8 cellular contexts compared by ENCODE assay signal in genomic region chr13:27147530-27148170, GRCh38. TPM values are rescaled to one million over a fixed set of nuclear protein-coding genes. Genes with fewer than 3 reads are reported as not detected.
DNase-seq lines count a peak whose midpoint lies in the region; ATAC-seq and TF ChIP-seq lines count a peak whose summit lies in the region.

No MANE protein-coding gene starts in this region.

- H3K23ac ChIP-seq in trophoblast cell (ENCODE audit: low read length) = no peak overlapping the region

- peaks cover 56 to 64% (median 60%) of the 10 kb centered on the region in 3 donors for H3K4me1 Mint-ChIP-seq in IgD-negative memory B cell

- H3K4me3 ChIP-seq in SK-N-SH (ENCODE audit: low read depth in 2 of 2, low read length in 1 of 2) (no peak overlapping the region), trophoblast cell (ENCODE audit: low read depth, low read length) (no peak overlapping the region)

- H3K79me2 ChIP-seq in SK-N-SH (ENCODE audit: insufficient read depth) (peaks cover 99% of the 10 kb centered on the region), trophoblast cell (ENCODE audit: control insufficient read depth, insufficient read depth, low read length, poor library complexity) (peaks cover 16% of the 10 kb centered on the region)

- no peak overlapping the region for H2BK12ac ChIP-seq in trophoblast cell (ENCODE audit: low read length)

- TF ChIP-seq EP300 in SK-N-SH (IDR thresholded peaks at IDR 0.05; ENCODE audit: borderline replicate concordance in 1 of 2, low read depth in 1 of 2, low read length in 1 of 2) = no peak

- H3K4ac ChIP-seq in trophoblast cell (ENCODE audit: low read depth, low read length) = peak overlapping the region; percentile 75

- POLR2A ChIA-PET in SK-N-SH (lab: Yijun Ruan, JAX) = no interaction called here

- no peak overlapping the region for H3K14ac ChIP-seq in trophoblast cell (ENCODE audit: low read length)

- no peak overlapping the region for H4K12ac ChIP-seq in trophoblast cell (ENCODE audit: low read depth, low read length)

- H3K27me3 Mint-ChIP-seq in IgD-negative memory B cell = no peaks in the 10 kb centered on the region

- no peak overlapping the region for H4K91ac ChIP-seq in trophoblast cell (ENCODE audit: low read depth, low read length)

- H3K4me3 Mint-ChIP-seq in IgD-negative memory B cell = peak overlapping the region in 3 of 4 donors; percentile 33 to 79 (median 72)

- DNase-seq in SK-N-SH (no peak), trophoblast cell (no peak), NCI-H2227 (lab: John Stamatoyannopoulos, UW; ENCODE audit: unreplicated experiment) (no peak), NCI-H2171 treated with DMSO at 0.1 percent for 48 hours (lab: John Stamatoyannopoulos, UW) (no peak)

- ATAC-seq in SK-N-SH treated with all-trans-retinoic acid at 6 μM for 48 hours = peak; percentile 34; the same call in 1 of the 3 replicates
- peak; percentile 52 for ATAC-seq in GM21825 (IDR thresholded peaks at IDR 0.05; ENCODE audit: unreplicated experiment)
- ATAC-seq in GM18505 (IDR thresholded peaks at IDR 0.05; ENCODE audit: unreplicated experiment) = no peak

- H3K36me3 Mint-ChIP-seq in IgD-negative memory B cell = peaks cover 3% of the 10 kb centered on the region

- no peak overlapping the region for H2BK5ac ChIP-seq in trophoblast cell (ENCODE audit: low read depth, low read length, poor library complexity)

- H4K8ac ChIP-seq in trophoblast cell (ENCODE audit: low read depth, low read length) = no peak overlapping the region

- no peak for TF ChIP-seq POLR2A in GM18505 (IDR thresholded peaks at IDR 0.05; ENCODE audit: borderline replicate concordance, extremely low read depth, insufficient read depth, insufficient read length)

- H2AFZ ChIP-seq in SK-N-SH (ENCODE audit: low read depth) (no peak overlapping the region), trophoblast cell (ENCODE audit: insufficient read depth, low read length, poor library complexity) (no peak overlapping the region)

- H3K9ac ChIP-seq in SK-N-SH (no peak overlapping the region), trophoblast cell (ENCODE audit: low read length) (no peak overlapping the region)

- H3K27ac Mint-ChIP-seq in IgD-negative memory B cell = peak overlapping the region; percentile 86 to 93 (median 88)

- no peaks in the 10 kb centered on the region for H3F3A ChIP-seq in SK-N-SH (replicated peaks; ENCODE audit: insufficient read depth)

- H3K9me3 ChIP-seq in SK-N-SH (no peaks in the 10 kb centered on the region), trophoblast cell (ENCODE audit: insufficient read depth, low read depth, low read length) (peaks cover 2% of the 10 kb centered on the region)

- H2BK120ac ChIP-seq in trophoblast cell (ENCODE audit: insufficient read depth, low read length, poor library complexity) = no peak overlapping the region

- peaks cover 0 to 4% (median 2%) of the 10 kb centered on the region in 3 donors for H3K9me3 Mint-ChIP-seq in IgD-negative memory B cell

- H3K36me3 ChIP-seq in SK-N-SH (replicated peaks in 1 of 2; ENCODE audit: control insufficient read depth in 1 of 2, insufficient read depth in 2 of 2, low read length in 1 of 2) = peaks cover 0 to 5% of the 10 kb centered on the region in 2 experiments
- peaks cover 0 to 2% of the 10 kb centered on the region in 2 experiments for H3K36me3 ChIP-seq in trophoblast cell (ENCODE audit: control insufficient read depth in 1 of 2, insufficient read depth in 2 of 2, low read length in 2 of 2)

- H3K4me2 ChIP-seq in SK-N-SH = no peak overlapping the region
- H3K4me2 ChIP-seq in trophoblast cell (ENCODE audit: low read length) = no peak overlapping the region

- TF ChIP-seq RAD21 in SK-N-SH (IDR thresholded peaks at IDR 0.05; ENCODE audit: low read length) = no peak

- 83% methylated on average over 8 of the region's 8 CpGs for WGBS in SK-N-SH (ENCODE audit: low lambda C conversion rate)
- WGBS in trophoblast cell (ENCODE audit: extremely low coverage, insufficient coverage, insufficient read length) = no CpG with 5 or more reads among the region's 8 CpGs

- no peaks in the 10 kb centered on the region for H3K27me3 ChIP-seq in SK-N-SH (ENCODE audit: insufficient read depth)
- no peaks in the 10 kb centered on the region for H3K27me3 ChIP-seq in trophoblast cell (ENCODE audit: insufficient read depth, low read length)

- H3K18ac ChIP-seq in trophoblast cell (ENCODE audit: low read length) = no peak overlapping the region

- H3K27ac ChIP-seq in SK-N-SH (ENCODE audit: low read depth in 2 of 2, low read length in 1 of 2) (no peak overlapping the region), trophoblast cell (ENCODE audit: low read depth, low read length) (no peak overlapping the region)

- TF ChIP-seq CTCF in SK-N-SH (IDR thresholded peaks at IDR 0.05) = no peak

- peaks cover 74% of the 10 kb centered on the region for H4K20me1 ChIP-seq in SK-N-SH (ENCODE audit: insufficient read depth)

- H3K4me1 ChIP-seq in SK-N-SH (ENCODE audit: control insufficient read depth in 1 of 2, insufficient read depth in 2 of 2, low read depth in 1 of 2, low read length in 1 of 2) (peaks cover 0 to 2% of the 10 kb centered on the region in 2 experiments; a peak in 1 of 4 replicates), trophoblast cell (ENCODE audit: control insufficient read depth in 1 of 2, insufficient read depth in 2 of 2, low read length in 2 of 2) (peaks cover 0 to 2% of the 10 kb centered on the region in 2 experiments)

- no peak overlapping the region for H2AK5ac ChIP-seq in trophoblast cell (ENCODE audit: low read length)

- peaks cover 2% of the 10 kb centered on the region for H3K79me1 ChIP-seq in trophoblast cell (ENCODE audit: low read length)

- H3K9me2 ChIP-seq in SK-N-SH = no peaks in the 10 kb centered on the region

- CTCF ChIA-PET in SK-N-SH (lab: Yijun Ruan, JAX) = no interaction called here

TF ChIP-seq in SK-N-SH treated with all-trans-retinoic acid at 6 μM for 48 hours, 23 proteins besides CTCF, POLR2A, EP300 and RAD21:
- TF ChIP-seq SNAI2 (CRISPR knock-in tag; IDR thresholded peaks at IDR 0.05) = no peak
- no peak for TF ChIP-seq GLIS3 (CRISPR knock-in tag; IDR thresholded peaks at IDR 0.05)
- TF ChIP-seq ZFP30 (CRISPR knock-in tag; IDR thresholded peaks at IDR 0.05) = no peak
- TF ChIP-seq ESRRG (CRISPR knock-in tag; IDR thresholded peaks at IDR 0.05) = no peak

TF ChIP-seq in SK-N-SH, 30 proteins besides CTCF, POLR2A, EP300 and RAD21 (continues in another document):
- TF ChIP-seq CHD2 (IDR thresholded peaks at IDR 0.05; ENCODE audit: low read length, partially characterized antibody) = no peak
- TF ChIP-seq FOSL2 (IDR thresholded peaks at IDR 0.05; ENCODE audit: borderline replicate concordance, low read depth) = no peak; the same call in 1 of the 2 replicates
- TF ChIP-seq RFX5 (IDR thresholded peaks at IDR 0.05; ENCODE audit: low read length) = no peak
- TF ChIP-seq TCF12 (IDR thresholded peaks at IDR 0.05) = no peak
- no peak for TF ChIP-seq IRF3 (IDR thresholded peaks at IDR 0.05; ENCODE audit: low read depth, low read length)
- TF ChIP-seq MEF2A (IDR thresholded peaks at IDR 0.05; ENCODE audit: borderline replicate concordance, low read depth) = no peak
- TF ChIP-seq MXI1 (IDR thresholded peaks at IDR 0.05; ENCODE audit: low read depth, low read length) = no peak
- no peak for TF ChIP-seq SIN3A (IDR thresholded peaks at IDR 0.05; ENCODE audit: borderline replicate concordance, low read depth, low read length)
- TF ChIP-seq RXRA (IDR thresholded peaks at IDR 0.05; ENCODE audit: borderline replicate concordance, low read depth) = no peak
- TF ChIP-seq GABPA (IDR thresholded peaks at IDR 0.05; ENCODE audit: low read depth) = no peak
- no peak for TF ChIP-seq PBX3 (IDR thresholded peaks at IDR 0.05)
- no peak for TF ChIP-seq ZBTB33 (IDR thresholded peaks at IDR 0.05; ENCODE audit: borderline replicate concordance, low read depth)
- TF ChIP-seq POLR2AphosphoS5 (IDR thresholded peaks at IDR 0.05; ENCODE audit: low read depth, low read length) = no peak
- TF ChIP-seq JUND (IDR thresholded peaks at IDR 0.05) = no peak

RNA-seq across cellular contexts. Expression of gene USP12, which starts 24.0 kb away (rescaled TPM):
- polyA plus RNA-seq in SK-N-SH (2012; rRNA removed) (5.0 and 6.3 TPM in 2 replicates), IgD-negative memory B cell (18.8 TPM)
- 9.3 and 12.2 TPM in 2 replicates for polyA plus RNA-seq in SK-N-SH (2012; cell fraction: cytosol; rRNA removed)
- 2.5 and 5.2 TPM in 2 replicates for polyA plus RNA-seq in SK-N-SH (2012; cell fraction: nucleus; rRNA removed)
- polyA plus RNA-seq in trophoblast cell (2013) = 27.7 and 29.0 TPM in 2 replicates
